In genomic region chr7:16099302-16099832, GRCh38 we compare ENCODE assay signal across 18 cellular contexts.
"Had no signal": no experiment of that assay in that cellular context is flagged by ENCODE, and none has a peak within 500 bp of the region (broad histone marks: within the 10 kb centered on the region; RNA-seq: fewer than 3 reads in every experiment).

No MANE protein-coding gene starts in this region.

- H3K27ac Mint-ChIP-seq: activated B cell treated with CpG ODN at 0.5 μM for 24 hours; activated CD4-positive, alpha-beta T cell treated with anti-CD3 and anti-CD28 coated beads, Interleukin-2, amount 10 ng/mL, durations not matched to agents 24 days and 14 days; activated naive CD8-positive, alpha-beta T cell treated with anti-CD3 and anti-CD28 coated beads for 36 hours; T-helper 1 cell treated with Interleukin-12 subunit alpha and Interleukin-12 subunit beta and Interleukin-4 antibody, amounts not matched to agents 30 μg/mL and 1 μg/mL, for 36 hours had no signal

- DNase-seq: activated B cell treated with CpG ODN at 0.5 μM for 24 hours; activated CD4-positive, alpha-beta T cell treated with anti-CD3 and anti-CD28 coated beads for 1 hour; activated CD4-positive, alpha-beta T cell treated with anti-CD3 and anti-CD28 coated beads, Interleukin-2, amount 10 ng/mL, durations not matched to agents 24 days and 14 days; activated CD4-positive, alpha-beta T cell treated with anti-CD3 and anti-CD28 coated beads, Interleukin-2, amount 50 U/mL, for 48 hours; activated CD8-positive, alpha-beta memory T cell treated with anti-CD3 and anti-CD28 coated beads for 24 hours; activated effector memory CD4-positive, alpha-beta T cell treated with anti-CD3 and anti-CD28 coated beads, Interleukin-2, amount 50 U/mL, for 16 hours; activated naive CD4-positive, alpha-beta T cell treated with Interleukin-2 at 50 U/mL for 16 hours; activated naive CD8-positive, alpha-beta T cell treated with anti-CD3 and anti-CD28 coated beads for 36 hours; activated T-cell treated with anti-CD3 and anti-CD28 coated beads, Interleukin-2, amount 50 U/mL, for 4 hours; brain microvascular endothelial cell; cerebellar nuclear complex; NCI-H1092; NCI-H2029; NCI-H2107; NCI-H2171 treated with DMSO at 0.1 percent for 48 hours; NCI-H226 had no signal

- H3K27ac ChIP-seq: brain microvascular endothelial cell had no signal

- H3K4me1 Mint-ChIP-seq: activated B cell treated with CpG ODN at 0.5 μM for 24 hours; activated CD4-positive, alpha-beta T cell treated with anti-CD3 and anti-CD28 coated beads, Interleukin-2, amount 10 ng/mL, durations not matched to agents 24 days and 14 days; activated naive CD8-positive, alpha-beta T cell treated with anti-CD3 and anti-CD28 coated beads for 36 hours had no signal

- ATAC-seq: activated T-cell treated with anti-CD3 and anti-CD28 coated beads, Interleukin-2, amount 50 U/mL, for 4 hours had no signal

- H3K27me3 Mint-ChIP-seq: activated B cell treated with CpG ODN at 0.5 μM for 24 hours; activated CD4-positive, alpha-beta T cell treated with anti-CD3 and anti-CD28 coated beads, Interleukin-2, amount 10 ng/mL, durations not matched to agents 24 days and 14 days; activated naive CD8-positive, alpha-beta T cell treated with anti-CD3 and anti-CD28 coated beads for 36 hours had no signal

- H3K4me3 ChIP-seq: cardiac muscle cell had no signal

- H3K9me3 Mint-ChIP-seq: activated B cell treated with CpG ODN at 0.5 μM for 24 hours; activated naive CD8-positive, alpha-beta T cell treated with anti-CD3 and anti-CD28 coated beads for 36 hours had no signal

- H3K4me3 Mint-ChIP-seq: activated B cell treated with CpG ODN at 0.5 μM for 24 hours; activated CD4-positive, alpha-beta T cell treated with anti-CD3 and anti-CD28 coated beads, Interleukin-2, amount 10 ng/mL, durations not matched to agents 24 days and 14 days; activated naive CD8-positive, alpha-beta T cell treated with anti-CD3 and anti-CD28 coated beads for 36 hours; activated T-cell treated with anti-CD3 and anti-CD28 coated beads, Interleukin-2, amount 50 U/mL, for 4 hours; T-helper 1 cell treated with Interleukin-12 subunit alpha and Interleukin-12 subunit beta and Interleukin-4 antibody, amounts not matched to agents 30 μg/mL and 1 μg/mL, for 36 hours had no signal

- H3K36me3 ChIP-seq: brain microvascular endothelial cell, cardiac muscle cell had no signal

- H3K27me3 ChIP-seq: brain microvascular endothelial cell, cardiac muscle cell had no signal
